ENCODE assay signal across 8 cellular contexts in the genomic region with DNA sequence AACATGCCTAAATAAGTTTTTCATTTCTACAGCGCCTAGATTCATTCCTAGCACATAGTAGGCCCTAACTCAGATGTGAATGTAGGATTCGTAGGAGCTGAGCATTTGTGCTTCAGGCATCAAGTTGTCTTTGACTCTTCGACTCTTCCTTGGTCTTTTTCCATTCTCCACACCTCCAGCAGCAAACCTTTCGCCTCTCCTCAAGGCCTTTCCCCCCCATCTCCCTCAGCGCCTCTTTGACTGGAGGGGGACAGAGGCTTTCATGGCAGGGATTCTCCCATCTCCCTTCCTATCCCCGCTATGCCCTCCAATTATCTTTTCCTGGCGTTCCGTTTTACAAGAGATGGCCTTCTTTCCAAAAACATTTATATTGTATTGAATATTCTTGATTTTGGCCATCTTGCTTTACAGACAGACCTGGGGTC. TPM values are rescaled to one million over a fixed set of nuclear protein-coding genes. Genes with fewer than 3 reads are reported as not detected.
A peak's percentile ranks its signal among the peaks of the same experiment; 100 is the strongest.
DNase-seq lines count a peak whose midpoint lies in the region; ATAC-seq and TF ChIP-seq lines count a peak whose summit lies in the region.

No MANE protein-coding gene starts in this region.

- peak overlapping the region in 6 of 7 donors; percentile 5 to 96 (median 67) for H3K27ac Mint-ChIP-seq in CD14-positive monocyte
- H3K27ac Mint-ChIP-seq in central memory CD8-positive, alpha-beta T cell (ENCODE audit: low read depth) = peak overlapping the region; percentile 96
- peak overlapping the region; percentile 83 to 98 for H3K27ac Mint-ChIP-seq in natural killer cell treated with Interleukin-12 subunit alpha and Interleukin-12 subunit beta and Interleukin-15 and Interleukin-18, amount 100 ng/mL, for 72 hours

- H3K9me3 Mint-ChIP-seq in CD14-positive monocyte = no peaks in the 10 kb centered on the region
- no peaks in the 10 kb centered on the region for H3K9me3 Mint-ChIP-seq in central memory CD8-positive, alpha-beta T cell
- H3K9me3 Mint-ChIP-seq in natural killer cell treated with Interleukin-12 subunit alpha and Interleukin-12 subunit beta and Interleukin-15 and Interleukin-18, amount 100 ng/mL, for 72 hours = no peaks in the 10 kb centered on the region

- peaks cover 16% of the 10 kb centered on the region for H3K4me1 Mint-ChIP-seq in CD14-positive monocyte
- H3K4me1 Mint-ChIP-seq in central memory CD8-positive, alpha-beta T cell = peaks cover 34% of the 10 kb centered on the region
- H3K4me1 Mint-ChIP-seq in natural killer cell treated with Interleukin-12 subunit alpha and Interleukin-12 subunit beta and Interleukin-15 and Interleukin-18, amount 100 ng/mL, for 72 hours (ENCODE audit: low read depth in 2 of 2) = peaks cover 26 to 30% of the 10 kb centered on the region in 2 donors

- no peaks in the 10 kb centered on the region for H3K27me3 Mint-ChIP-seq in CD14-positive monocyte (ENCODE audit: low read depth in 3 of 3)
- H3K27me3 Mint-ChIP-seq in central memory CD8-positive, alpha-beta T cell = no peaks in the 10 kb centered on the region
- no peaks in the 10 kb centered on the region for H3K27me3 Mint-ChIP-seq in natural killer cell treated with Interleukin-12 subunit alpha and Interleukin-12 subunit beta and Interleukin-15 and Interleukin-18, amount 100 ng/mL, for 72 hours

- DNase-seq in CD14-positive monocyte (ENCODE audit: low spot score) (no peak), LNCaP clone FGC (ENCODE audit: low read depth) (no peak), OCI-M2 (lab: John Stamatoyannopoulos, UW; ENCODE audit: unreplicated experiment) (no peak), kidney glomerular epithelial cell (lab: John Stamatoyannopoulos, UW) (no peak)
- no peak for DNase-seq in central memory CD8-positive, alpha-beta T cell (ENCODE audit: low spot score in 2 of 2)
- DNase-seq in natural killer cell treated with Interleukin-12 subunit alpha and Interleukin-12 subunit beta and Interleukin-15 and Interleukin-18, amount 100 ng/mL, for 72 hours (ENCODE audit: low spot score) = no peak

- H3K4me3 ChIP-seq in LNCaP clone FGC (ENCODE audit: low read depth, low read length) = peak overlapping the region; percentile 67

- peak overlapping the region; percentile 96 to 98 for H3K4me3 Mint-ChIP-seq in CD14-positive monocyte
- peak overlapping the region; percentile 98 for H3K4me3 Mint-ChIP-seq in central memory CD8-positive, alpha-beta T cell
- peak overlapping the region; percentile 94 for H3K4me3 Mint-ChIP-seq in natural killer cell treated with Interleukin-12 subunit alpha and Interleukin-12 subunit beta and Interleukin-15 and Interleukin-18, amount 100 ng/mL, for 72 hours

- ATAC-seq in central memory CD8-positive, alpha-beta T cell (replicated peaks; ENCODE audit: extremely low read depth, poor library complexity, severe bottlenecking) = no peak
- no peak for ATAC-seq in natural killer cell treated with Interleukin-12 subunit alpha and Interleukin-12 subunit beta and Interleukin-15 and Interleukin-18, amount 100 ng/mL, for 72 hours
- no peak for ATAC-seq in GM19351 (IDR thresholded peaks at IDR 0.05; ENCODE audit: unreplicated experiment)
- no peak for ATAC-seq in GM21390 (IDR thresholded peaks at IDR 0.05; ENCODE audit: unreplicated experiment)

- TF ChIP-seq CTCF in CD14-positive monocyte (IDR thresholded peaks at IDR 0.05) (no peak), LNCaP clone FGC (IDR thresholded peaks at IDR 0.05; ENCODE audit: control insufficient read depth, extremely low read depth, insufficient read depth) (no peak)

- intact Hi-C loops in CD14-positive monocyte (cut with micrococcal nuclease) = loop anchor here in 1 of 2 donors (10.0 kb wide), 1 partner anchor 754 kb away; a partner anchor contains a TSS

- H3K36me3 Mint-ChIP-seq in CD14-positive monocyte = peaks cover 18 to 24% of the 10 kb centered on the region in 2 donors
- peaks cover 36% of the 10 kb centered on the region for H3K36me3 Mint-ChIP-seq in central memory CD8-positive, alpha-beta T cell (ENCODE audit: insufficient read depth)
- peaks cover 6% of the 10 kb centered on the region for H3K36me3 Mint-ChIP-seq in natural killer cell treated with Interleukin-12 subunit alpha and Interleukin-12 subunit beta and Interleukin-15 and Interleukin-18, amount 100 ng/mL, for 72 hours

RNA-seq across cellular contexts. Expression of a gene that starts 0.7 kb away (rescaled TPM):
- polyA plus RNA-seq in CD14-positive monocyte = 10 to 100 TPM in 1 of 2 donors, 1 to 10 TPM in 1; 7.4 to 10.5 TPM
- 10 to 100 TPM; 20.3 to 33.1 TPM for total RNA-seq in natural killer cell treated with Interleukin-12 subunit alpha and Interleukin-12 subunit beta and Interleukin-15 and Interleukin-18, amount 100 ng/mL, for 72 hours

RNA-seq across cellular contexts. Expression of a gene that starts 10.8 kb away (rescaled TPM):
- 1 to 10 TPM in 1 of 2 donors, under 1 TPM in 1; 0.61 to 1.8 TPM for polyA plus RNA-seq in CD14-positive monocyte
- total RNA-seq in natural killer cell treated with Interleukin-12 subunit alpha and Interleukin-12 subunit beta and Interleukin-15 and Interleukin-18, amount 100 ng/mL, for 72 hours = 100 to 1,000 TPM in 1 of 2 donors, 10 to 100 TPM in 1; 47.3 to 102 TPM
